ENCODE assay signal across 17 cellular contexts in the genomic region with DNA sequence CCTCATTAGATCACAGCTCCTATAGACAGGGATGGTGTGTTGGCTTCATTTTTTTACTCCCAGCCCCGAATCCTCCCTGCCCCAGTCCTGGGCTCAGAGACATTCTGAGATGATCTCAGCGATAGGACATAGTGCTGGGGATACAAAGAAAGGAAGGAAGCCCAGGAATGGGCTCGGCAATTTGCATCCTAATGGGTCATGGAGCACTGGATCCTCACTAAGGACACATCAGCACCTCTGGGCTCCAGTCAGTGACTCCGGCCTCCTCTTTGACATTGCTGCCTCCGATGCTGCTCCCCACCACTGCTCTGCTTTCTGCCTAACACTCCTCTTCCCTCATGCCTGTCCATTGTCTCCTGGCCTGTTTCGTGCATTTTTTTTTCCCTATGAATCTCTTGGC.
"Had no signal": no experiment of that assay in that cellular context is flagged by ENCODE, and none has a peak within 500 bp of the region (broad histone marks: within the 10 kb centered on the region; RNA-seq: fewer than 3 reads in every experiment).

No MANE protein-coding gene starts in this region.

- H3K4me1 Mint-ChIP-seq: naive B cell, nephron progenitor cell had no signal

- H3K36me3 Mint-ChIP-seq: naive B cell had no signal

- H3K27me3 ChIP-seq: heart left ventricle, right atrium auricular region, stomach had no signal

- H3K27ac Mint-ChIP-seq: naive B cell, nephron progenitor cell had no signal

- H3K9me3 Mint-ChIP-seq: nephron progenitor cell had no signal

- H3K27me3 Mint-ChIP-seq: naive B cell had no signal

- H3K4me3 ChIP-seq: heart left ventricle, lung, right atrium auricular region, stomach had no signal

- H3K4me1 ChIP-seq: heart left ventricle, right atrium auricular region had no signal

- H3K9me3 ChIP-seq: heart left ventricle, right atrium auricular region, stomach had no signal

- H3K27ac ChIP-seq: heart left ventricle, right atrium auricular region, stomach had no signal

- H3K4me3 Mint-ChIP-seq: naive B cell, nephron progenitor cell had no signal

- DNase-seq: effector memory CD4-positive, alpha-beta T cell; heart left ventricle; hippocampal formation; left colon; left ventricle myocardium superior; mesenchymal stem cell; naive B cell; nephron progenitor cell; posterior cingulate gyrus; small intestine; stimulated activated CD4-positive, alpha-beta T cell treated with anti-CD3 and anti-CD28 coated beads, Interleukin-12 subunit alpha, Interleukin-12 subunit beta, amount 100 ng/mL, for 4 hours; stimulated activated naive CD4-positive, alpha-beta T cell; stomach; trophoblast cell had no signal

- ATAC-seq: esophagus mucosa, heart left ventricle, left colon, left ventricle myocardium superior had no signal

- H3K36me3 ChIP-seq: heart left ventricle, right atrium auricular region, stomach had no signal
